In the genomic region with DNA sequence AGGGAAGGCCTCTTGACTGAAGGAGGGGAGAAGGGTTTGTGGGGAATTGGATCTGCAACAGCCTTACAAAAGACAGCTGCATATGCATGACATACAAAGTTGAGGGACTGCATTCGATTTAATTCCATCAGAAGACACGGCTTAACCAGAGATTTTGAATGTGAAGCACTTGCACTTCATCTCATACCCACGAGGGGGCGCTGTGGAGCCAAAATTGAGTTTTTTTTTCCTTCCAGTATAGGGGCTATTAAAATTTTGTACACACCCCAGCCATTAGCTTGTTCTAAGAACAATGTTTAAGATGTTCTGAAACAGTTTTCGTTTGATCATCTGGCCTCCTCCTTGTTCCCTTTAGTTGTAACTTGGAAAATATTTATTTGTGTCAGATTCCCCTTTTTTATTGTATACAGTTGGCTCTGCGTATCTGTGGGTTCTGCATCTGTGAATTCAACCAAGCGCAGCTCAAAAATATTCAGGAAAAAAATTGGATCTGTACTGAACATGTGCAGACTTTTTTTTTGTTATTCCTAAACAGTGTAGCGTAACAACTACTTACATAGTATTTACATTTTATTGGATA, we compare ENCODE assay signal across 8 cellular contexts. TPM values are rescaled to one million over a fixed set of nuclear protein-coding genes. Genes with fewer than 3 reads are reported as not detected.
DNase-seq lines count a peak whose midpoint lies in the region; ATAC-seq and TF ChIP-seq lines count a peak whose summit lies in the region.

No MANE protein-coding gene starts in this region.

- peak overlapping the region; percentile 95 for H3K4me3 ChIP-seq in SJSA1
- peak overlapping the region; percentile 100 for H3K4me3 ChIP-seq in ovary
- H3K4me3 ChIP-seq in transverse colon: peak overlapping the region in 3 of 4 donors; percentile 80 to 92 (median 92)

- intact Hi-C loops in ovary (cut with DNase I): loop anchor here in 3 of 4 donors (5.0 kb wide), 2 partner anchors 196 to 256 kb away; no protein-coding TSS in a partner anchor
- intact Hi-C loops in transverse colon (cut with DNase I; ENCODE audit: low total_unique reads): loop anchor here (5.0 kb wide), 1 partner anchor 196 kb away; no protein-coding TSS in a partner anchor

- TF ChIP-seq CTCF in ovary (IDR thresholded peaks at IDR 0.05) (peak; percentile 76 to 89 (median 82)), transverse colon (IDR thresholded peaks at IDR 0.05) (peak; percentile 94 to 99 (median 98))

- H3K9me3 Mint-ChIP-seq in activated naive CD4-positive, alpha-beta T cell treated with anti-CD3 and anti-CD28 coated beads, Interleukin-2, amount 10 ng/mL, durations not matched to agents 7 days and 5 days: no peaks in the 10 kb centered on the region

- no peaks in the 10 kb centered on the region for H3K27me3 ChIP-seq in SJSA1 (replicated peaks)
- H3K27me3 ChIP-seq in ovary: no peaks in the 10 kb centered on the region
- no peaks in the 10 kb centered on the region for H3K27me3 ChIP-seq in transverse colon

- CTCF ChIA-PET in activated naive CD4-positive, alpha-beta T cell treated with anti-CD3 and anti-CD28 coated beads, Interleukin-2, amount 10 ng/mL, durations not matched to agents 7 days and 5 days (lab: Charles Lee): interaction anchor here (0.7 to 4.1 kb wide), 12 partner anchors 13 to 1169 kb away, joined by 3 to 75 read pairs (median 3); no protein-coding TSS in a partner anchor

- WGBS in ovary, 3 donors: 33 to 37% (median 34%) methylated on average over 8 of the region's 8 CpGs
- 34 to 63% methylated on average over 4 to 8 of the region's 8 CpGs for WGBS in transverse colon (ENCODE audit: low coverage in 1 of 2), 2 donors

- ATAC-seq in HG03469 (IDR thresholded peaks at IDR 0.05; ENCODE audit: unreplicated experiment): no peak

- H3K4me3 Mint-ChIP-seq in activated naive CD4-positive, alpha-beta T cell treated with anti-CD3 and anti-CD28 coated beads, Interleukin-2, amount 10 ng/mL, durations not matched to agents 7 days and 5 days: peak overlapping the region; percentile 96

- H3K4me1 Mint-ChIP-seq in activated naive CD4-positive, alpha-beta T cell treated with anti-CD3 and anti-CD28 coated beads, Interleukin-2, amount 10 ng/mL, durations not matched to agents 7 days and 5 days: peaks cover 43% of the 10 kb centered on the region

- TF ChIP-seq EP300 in ovary (IDR thresholded peaks at IDR 0.05) (no peak), transverse colon (IDR thresholded peaks at IDR 0.05; ENCODE audit: low read depth) (no peak)

- peaks cover 38% of the 10 kb centered on the region for H3K36me3 ChIP-seq in SJSA1
- H3K36me3 ChIP-seq in ovary: no peaks in the 10 kb centered on the region
- peaks cover 0 to 31% (median 13%) of the 10 kb centered on the region in 4 donors for H3K36me3 ChIP-seq in transverse colon

- no peak for TF ChIP-seq POLR2A in ovary (IDR thresholded peaks at IDR 0.05)
- TF ChIP-seq POLR2A in transverse colon (IDR thresholded peaks at IDR 0.05): no peak

- in situ Hi-C loops in KBM-7 (cut with MboI; ENCODE audit: low pct_unique_long_range_greater_than_20kb, low sequenced_read_pairs): no loop called here
- in situ Hi-C loops in transverse colon (cut with MboI; ENCODE audit: low pct_ligation_motif_present in 1 of 4, low pct_unique_long_range_greater_than_20kb in 1 of 4, low sequenced_read_pairs in 3 of 4): loop anchor here in 2 of 4 donors (5.0 to 10.0 kb wide), 2 partner anchors 193 to 196 kb away; no protein-coding TSS in a partner anchor

- H3K9me3 ChIP-seq in SJSA1 (replicated peaks): no peaks in the 10 kb centered on the region
- no peaks in the 10 kb centered on the region for H3K9me3 ChIP-seq in ovary
- H3K9me3 ChIP-seq in transverse colon: no peaks in the 10 kb centered on the region

- DNase-seq in DMS 273 treated with DMSO at 0.1 percent for 48 hours (lab: John Stamatoyannopoulos, UW) (peak; percentile 3), KBM-7 (peak; percentile 86), SJSA1 (ENCODE audit: low read depth in 1 of 2, low spot score in 2 of 2) (peak; percentile 47 to 66), germinal center (ENCODE audit: low spot score) (peak; percentile 79), ovary (peak; percentile 33 to 77 (median 71)), transverse colon (peak; percentile 72)
- peak; percentile 82 for DNase-seq in activated naive CD4-positive, alpha-beta T cell treated with anti-CD3 and anti-CD28 coated beads, Interleukin-2, amount 10 ng/mL, durations not matched to agents 7 days and 5 days

- H3K4me1 ChIP-seq in SJSA1 (replicated peaks) (peaks cover 9% of the 10 kb centered on the region; the same call in 1 of the 2 replicates), ovary (ENCODE audit: insufficient read depth) (peaks cover 4% of the 10 kb centered on the region), transverse colon (peaks cover 7 to 35% (median 27%) of the 10 kb centered on the region in 4 donors)

- H3K27ac ChIP-seq in SJSA1: no peak overlapping the region
- H3K27ac ChIP-seq in ovary: no peak overlapping the region
- H3K27ac ChIP-seq in transverse colon: peak overlapping the region; percentile 89 to 95 (median 93)

- H3K27me3 Mint-ChIP-seq in activated naive CD4-positive, alpha-beta T cell treated with anti-CD3 and anti-CD28 coated beads, Interleukin-2, amount 10 ng/mL, durations not matched to agents 7 days and 5 days: no peaks in the 10 kb centered on the region

- H3K36me3 Mint-ChIP-seq in activated naive CD4-positive, alpha-beta T cell treated with anti-CD3 and anti-CD28 coated beads, Interleukin-2, amount 10 ng/mL, durations not matched to agents 7 days and 5 days: peaks cover 18% of the 10 kb centered on the region

- peak overlapping the region; percentile 94 for H3K27ac Mint-ChIP-seq in activated naive CD4-positive, alpha-beta T cell treated with anti-CD3 and anti-CD28 coated beads, Interleukin-2, amount 10 ng/mL, durations not matched to agents 7 days and 5 days

RNA-seq across cellular contexts. Expression of gene SUDS3, which starts 1.6 kb away (rescaled TPM):
- 31.1 and 42.8 TPM in 2 replicates for total RNA-seq in SJSA1 (2014; rRNA removed; shearing (Covaris generic))
- 10 to 100 TPM; 25.8 to 34.9 (median 28.5) TPM for total RNA-seq in ovary
- 10 to 100 TPM; 14.5 to 22.1 TPM for polyA plus RNA-seq in ovary
- 10 to 100 TPM; 27.5 to 63.4 (median 45.7) TPM for total RNA-seq in transverse colon

RNA-seq across cellular contexts. Expression of gene TAOK3, which starts 5.3 kb away (rescaled TPM):
- total RNA-seq in SJSA1 (2014; rRNA removed; shearing (Covaris generic)): 10.5 and 16.0 TPM in 2 replicates
- 10 to 100 TPM; 12.6 to 26.6 (median 23.0) TPM for total RNA-seq in ovary
- 10 to 100 TPM; 13.7 to 31.0 TPM for polyA plus RNA-seq in ovary
- 10 to 100 TPM; 40.4 to 93.2 (median 79.2) TPM for total RNA-seq in transverse colon

Comparison
In these comparisons a context has a peak if more than half of its experiments do, and no peak if none do; other contexts are left out.
1. DNase-seq: peak in every context shown above with its lines; median percentile 86 in KBM-7; 82 in activated naive CD4-positive, alpha-beta T cell treated with anti-CD3 and anti-CD28 coated beads, Interleukin-2, amount 10 ng/mL, durations not matched to agents 7 days and 5 days; 79 in germinal center; 72 in transverse colon; 71 in ovary; 56 in SJSA1; 3 in DMS 273 treated with DMSO at 0.1 percent for 48 hours.
2. H3K27ac ChIP-seq: peak in transverse colon (4 of 4); none in SJSA1 (single experiment) and ovary (0 of 2).
3. Peak in every context shown above with its lines, with median percentiles within 50 percentile points of each other: H3K4me3 ChIP-seq.